8 cellular contexts compared by ENCODE assay signal in the genomic region with DNA sequence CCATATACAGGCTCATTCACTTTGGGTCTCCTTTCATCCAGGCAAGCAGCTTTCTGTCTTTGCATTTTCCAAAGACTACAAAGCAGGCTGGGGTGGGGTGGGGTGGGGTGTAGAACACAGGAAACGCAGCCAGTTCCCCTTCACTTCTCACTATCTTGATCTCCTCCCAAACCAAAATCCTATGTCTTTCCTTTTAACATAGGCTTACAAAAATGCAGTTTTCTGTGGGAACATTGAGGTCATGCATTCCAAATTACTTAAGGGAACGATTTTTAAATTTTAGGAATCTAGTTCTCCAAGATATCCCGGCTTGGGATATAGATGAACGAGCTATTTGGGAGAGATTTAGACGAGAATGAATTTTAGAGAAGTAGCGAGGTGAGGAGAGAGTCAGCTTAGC. TPM values are rescaled to one million over a fixed set of nuclear protein-coding genes. Genes with fewer than 3 reads are reported as not detected.
DNase-seq lines count a peak whose midpoint lies in the region; ATAC-seq and TF ChIP-seq lines count a peak whose summit lies in the region.

No MANE protein-coding gene starts in this region.

- H3K9me3 ChIP-seq in CD8-positive, alpha-beta memory T cell (ENCODE audit: low read length): no peaks in the 10 kb centered on the region
- no peaks in the 10 kb centered on the region for H3K9me3 ChIP-seq in OCI-LY7 (ENCODE audit: low read length)

- H3K79me2 ChIP-seq in OCI-LY7 (ENCODE audit: insufficient read depth, low read depth, low read length): peaks cover 29% of the 10 kb centered on the region

- H3K4me1 ChIP-seq in CD8-positive, alpha-beta memory T cell (ENCODE audit: insufficient read depth, low read length): peaks cover 19% of the 10 kb centered on the region
- H3K4me1 ChIP-seq in OCI-LY7 (ENCODE audit: insufficient read depth, low read length, poor library complexity, severe bottlenecking): peaks cover 24% of the 10 kb centered on the region

- peaks cover 0 to 2% of the 10 kb centered on the region in 2 donors for H3K27me3 Mint-ChIP-seq in CD8-positive, alpha-beta memory T cell
- H3K27me3 Mint-ChIP-seq in effector memory CD8-positive, alpha-beta T cell: no peaks in the 10 kb centered on the region
- no peaks in the 10 kb centered on the region for H3K27me3 Mint-ChIP-seq in osteocyte (ENCODE audit: unreplicated experiment)

- H3K27ac Mint-ChIP-seq in CD8-positive, alpha-beta memory T cell: peak overlapping the region; percentile 86 to 99 (median 98)
- H3K27ac Mint-ChIP-seq in effector memory CD8-positive, alpha-beta T cell: peak overlapping the region; percentile 92 to 95
- peak overlapping the region; percentile 97 for H3K27ac Mint-ChIP-seq in osteocyte (ENCODE audit: unreplicated experiment)

- peaks cover 26 to 39% (median 36%) of the 10 kb centered on the region in 3 donors for H3K4me1 Mint-ChIP-seq in CD8-positive, alpha-beta memory T cell
- H3K4me1 Mint-ChIP-seq in effector memory CD8-positive, alpha-beta T cell (ENCODE audit: low read depth in 2 of 2): peaks cover 11 to 26% of the 10 kb centered on the region in 2 donors
- peaks cover 23% of the 10 kb centered on the region for H3K4me1 Mint-ChIP-seq in osteocyte (ENCODE audit: unreplicated experiment)

- intact Hi-C loops in OCI-LY7 (cut with micrococcal nuclease; ENCODE audit: unreplicated experiment): loop anchor here (5.0 kb wide), 1 partner anchor 45 kb away; a partner anchor contains a TSS

- H2AFZ ChIP-seq in OCI-LY7 (ENCODE audit: low read length): peak overlapping the region; percentile 98

- TF ChIP-seq CTCF in OCI-LY7 (conservative IDR thresholded peaks at IDR 0.05; ENCODE audit: low read length) (no peak), osteocyte (IDR thresholded peaks at IDR 0.05) (no peak)

- no peaks in the 10 kb centered on the region for H3K27me3 ChIP-seq in CD8-positive, alpha-beta memory T cell (ENCODE audit: insufficient read depth, low read length, poor library complexity, severe bottlenecking)

- H3K36me3 Mint-ChIP-seq in CD8-positive, alpha-beta memory T cell: peaks cover 0 to 19% (median 0%) of the 10 kb centered on the region in 3 donors
- peaks cover 12% of the 10 kb centered on the region for H3K36me3 Mint-ChIP-seq in effector memory CD8-positive, alpha-beta T cell (ENCODE audit: insufficient read depth)
- H3K36me3 Mint-ChIP-seq in osteocyte (ENCODE audit: unreplicated experiment): no peaks in the 10 kb centered on the region

- H3K9me2 ChIP-seq in OCI-LY7 (ENCODE audit: insufficient read depth, low read length): no peaks in the 10 kb centered on the region

- H3K4me3 Mint-ChIP-seq in CD8-positive, alpha-beta memory T cell: peak overlapping the region; percentile 82 to 97 (median 94)
- peak overlapping the region; percentile 90 to 94 for H3K4me3 Mint-ChIP-seq in effector memory CD8-positive, alpha-beta T cell
- H3K4me3 Mint-ChIP-seq in osteocyte (ENCODE audit: unreplicated experiment): no peak overlapping the region

- ATAC-seq in effector memory CD8-positive, alpha-beta T cell (replicated peaks): no peak
- ATAC-seq in HG03095 (IDR thresholded peaks at IDR 0.05; ENCODE audit: unreplicated experiment): no peak

- H3K36me3 ChIP-seq in CD8-positive, alpha-beta memory T cell (ENCODE audit: insufficient read depth, low read length): no peaks in the 10 kb centered on the region
- peaks cover 5% of the 10 kb centered on the region; the same call in 1 of the 2 replicates for H3K36me3 ChIP-seq in OCI-LY7 (ENCODE audit: insufficient read depth, low read length)

- H3K27ac ChIP-seq in CD8-positive, alpha-beta memory T cell (ENCODE audit: low read depth, low read length): peak overlapping the region; percentile 95
- H3K27ac ChIP-seq in OCI-LY7 (ENCODE audit: low read depth, low read length, poor library complexity, severe bottlenecking): no peak overlapping the region

- POLR2A ChIA-PET in CD8-positive, alpha-beta memory T cell (lab: Charles Lee): interaction anchor here (0.6 to 3.0 kb wide), 4 partner anchors 15 to 1346 kb away, joined by 3 to 43 read pairs (median 8); a partner anchor contains a TSS
- POLR2A ChIA-PET in OCI-LY7 (lab: Charles Lee): interaction anchor here (0.6 to 1.5 kb wide), 6 partner anchors 12 to 544 kb away, joined by 3 to 9 read pairs (median 3); no protein-coding TSS in a partner anchor

- H3K4me3 ChIP-seq in CD8-positive, alpha-beta memory T cell (ENCODE audit: low read length): peak overlapping the region; percentile 95
- H3K4me3 ChIP-seq in OCI-LY7 (ENCODE audit: low read depth, low read length, poor library complexity, severe bottlenecking): peak overlapping the region; percentile 95

- H3K9me3 Mint-ChIP-seq in CD8-positive, alpha-beta memory T cell: no peaks in the 10 kb centered on the region
- H3K9me3 Mint-ChIP-seq in effector memory CD8-positive, alpha-beta T cell: no peaks in the 10 kb centered on the region
- H3K9me3 Mint-ChIP-seq in osteocyte (ENCODE audit: unreplicated experiment): no peaks in the 10 kb centered on the region

- CTCF ChIA-PET in CD8-positive, alpha-beta memory T cell (lab: Charles Lee): interaction anchor here (2.7 to 2.8 kb wide), 2 partner anchors 46 to 102 kb away, joined by 6 to 22 read pairs; a partner anchor contains a TSS
- CTCF ChIA-PET in OCI-LY7 (lab: Charles Lee; ENCODE audit: unreplicated experiment): no interaction called here

- peak overlapping the region; percentile 71 for H3K4me2 ChIP-seq in OCI-LY7 (ENCODE audit: low read length)

- no peak for DNase-seq in CD8-positive, alpha-beta memory T cell
- peak; percentile 11 for DNase-seq in OCI-LY7 (ENCODE audit: low spot score)
- DNase-seq in effector memory CD8-positive, alpha-beta T cell: no peak
- DNase-seq in osteocyte (ENCODE audit: extremely low spot score, unreplicated experiment): no peak
- DNase-seq in GOT3 (lab: John Stamatoyannopoulos, UW): no peak
- DNase-seq in GDM1 (lab: John Stamatoyannopoulos, UW): no peak
- DNase-seq in stimulated activated CD4-positive, alpha-beta T cell treated with anti-CD3 and anti-CD28 coated beads, Interleukin-4, amount 100 ng/mL, for 1 hour: no peak

- BruUV-seq in OCI-LY7 (replicated peaks; lab: Mats Ljungman, UMichigan): no TSS peak

- no peaks in the 10 kb centered on the region for H4K20me1 ChIP-seq in OCI-LY7 (ENCODE audit: insufficient read depth, low read length)

RNA-seq across cellular contexts. Expression of a gene that starts 0.9 kb away (rescaled TPM):
- 10 to 100 TPM; 21.3 to 23.4 TPM for total RNA-seq in CD8-positive, alpha-beta memory T cell
- polyA plus RNA-seq in CD8-positive, alpha-beta memory T cell: 18.8 TPM
- total RNA-seq in OCI-LY7 (2014; rRNA removed; shearing (Covaris generic)): 17.2 and 19.8 TPM in 2 replicates
- total RNA-seq in OCI-LY7 (2022) (29.7 and 30.1 TPM in 2 replicates), osteocyte (40.5 and 44.5 TPM in 2 replicates)

RNA-seq across cellular contexts. Expression of a gene that starts 46.3 kb away (rescaled TPM):
- 10 to 100 TPM; 13.2 to 13.7 TPM for total RNA-seq in CD8-positive, alpha-beta memory T cell
- polyA plus RNA-seq in CD8-positive, alpha-beta memory T cell: 9.2 TPM
- total RNA-seq in OCI-LY7 (2014; rRNA removed; shearing (Covaris generic)): 18.6 and 24.6 TPM in 2 replicates
- 16.3 and 19.6 TPM in 2 replicates for total RNA-seq in OCI-LY7 (2022)
- total RNA-seq in osteocyte: 12.7 and 15.5 TPM in 2 replicates

RNA-seq across cellular contexts. Expression of a gene that starts 58.5 kb away (rescaled TPM):
- 10 to 100 TPM; 66.3 to 70.0 TPM for total RNA-seq in CD8-positive, alpha-beta memory T cell
- polyA plus RNA-seq in CD8-positive, alpha-beta memory T cell: 37.5 TPM
- 71.3 and 72.4 TPM in 2 replicates for total RNA-seq in OCI-LY7 (2014; rRNA removed; shearing (Covaris generic))
- total RNA-seq in OCI-LY7 (2022) (57.3 and 58.0 TPM in 2 replicates), osteocyte (49.5 and 49.6 TPM in 2 replicates)
